17 cellular contexts compared by ENCODE assay signal in the genomic region with DNA sequence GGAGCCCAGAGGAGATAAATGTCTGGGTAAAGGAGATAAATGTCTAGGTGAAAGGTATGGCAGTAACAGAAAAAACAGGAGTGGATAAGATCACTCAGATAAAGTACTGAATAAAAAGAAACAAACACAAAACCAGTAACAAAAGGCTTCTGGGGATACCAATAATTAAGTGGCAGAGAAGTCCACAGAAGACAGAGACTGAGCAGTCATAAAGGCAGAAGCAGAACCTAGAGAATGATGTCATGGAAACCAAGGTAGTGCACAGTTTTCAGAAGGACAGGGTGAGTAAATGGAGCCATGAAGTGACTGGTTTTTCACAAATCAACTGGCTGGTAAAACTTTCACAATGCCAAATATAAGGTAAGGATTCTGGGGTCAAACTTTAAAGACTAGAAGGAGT.
DNase-seq lines count a peak whose midpoint lies in the region; ATAC-seq and TF ChIP-seq lines count a peak whose summit lies in the region.
"Had no signal": no experiment of that assay in that cellular context is flagged by ENCODE, and none has a peak within 500 bp of the region (broad histone marks: within the 10 kb centered on the region; RNA-seq: fewer than 3 reads in every experiment).

No MANE protein-coding gene starts in this region.

- DNase-seq in DMS53 (lab: John Stamatoyannopoulos, UW): peak; percentile 5
- no peak for DNase-seq in DMS53 treated with DMSO at 0.1 percent for 48 hours (lab: John Stamatoyannopoulos, UW; ENCODE audit: unreplicated experiment)
- no peak for DNase-seq in activated naive CD8-positive, alpha-beta T cell treated with anti-CD3 and anti-CD28 coated beads for 36 hours
- no peak for DNase-seq in 8988T
- no peak for DNase-seq in body of pancreas
- DNase-seq in NCI-H748 (lab: John Stamatoyannopoulos, UW; ENCODE audit: unreplicated experiment): no peak
- DNase-seq: activated CD8-positive, alpha-beta memory T cell treated with anti-CD3 and anti-CD28 coated beads for 24 hours; CD4-positive, alpha-beta memory T cell; GF-D8; NCI-H1436 treated with DMSO at 0.1 percent for 48 hours; NCI-H748 treated with DMSO at 0.1 percent for 48 hours had no signal

- H3K9me3 ChIP-seq in body of pancreas: no peaks in the 10 kb centered on the region
- H3K9me3 ChIP-seq: thoracic aorta had no signal

- TF ChIP-seq POLR2A in body of pancreas (IDR thresholded peaks at IDR 0.05): no peak

- no peaks in the 10 kb centered on the region for H3K27me3 Mint-ChIP-seq in activated naive CD8-positive, alpha-beta T cell treated with anti-CD3 and anti-CD28 coated beads for 36 hours
- H3K27me3 Mint-ChIP-seq: CD4-positive, alpha-beta memory T cell had no signal

- H3K4me1 Mint-ChIP-seq in activated naive CD8-positive, alpha-beta T cell treated with anti-CD3 and anti-CD28 coated beads for 36 hours: peaks cover 14% of the 10 kb centered on the region
- H3K4me1 Mint-ChIP-seq: neural progenitor cell had no signal

- H3K9me3 Mint-ChIP-seq in activated naive CD8-positive, alpha-beta T cell treated with anti-CD3 and anti-CD28 coated beads for 36 hours: no peaks in the 10 kb centered on the region
- H3K9me3 Mint-ChIP-seq: CD4-positive, alpha-beta memory T cell; neural progenitor cell had no signal

- H3K36me3 Mint-ChIP-seq in activated naive CD8-positive, alpha-beta T cell treated with anti-CD3 and anti-CD28 coated beads for 36 hours: peaks cover 46% of the 10 kb centered on the region

- intact Hi-C loops in body of pancreas (cut with DNase I): no loop called here

- no peaks in the 10 kb centered on the region for H3K27me3 ChIP-seq in body of pancreas
- H3K27me3 ChIP-seq: neural progenitor cell had no signal

- peaks cover 0 to 3% of the 10 kb centered on the region in 2 donors for H3K36me3 ChIP-seq in body of pancreas (replicated peaks in 1 of 2; ENCODE audit: insufficient read depth in 1 of 2, low read depth in 2 of 2)
- H3K36me3 ChIP-seq: neural progenitor cell, thoracic aorta had no signal

- no peak overlapping the region for H3K27ac ChIP-seq in body of pancreas
- H3K27ac ChIP-seq: 22Rv1, coronary artery, neural progenitor cell, thoracic aorta had no signal

- no peak overlapping the region for H3K4me3 Mint-ChIP-seq in activated naive CD8-positive, alpha-beta T cell treated with anti-CD3 and anti-CD28 coated beads for 36 hours
- H3K4me3 Mint-ChIP-seq: CD4-positive, alpha-beta memory T cell; neural progenitor cell had no signal

- H3K4me3 ChIP-seq in body of pancreas: no peak overlapping the region
- H3K4me3 ChIP-seq: coronary artery, neural progenitor cell, thoracic aorta had no signal

- H3K4me1 ChIP-seq in body of pancreas: peaks cover 3% of the 10 kb centered on the region
- H3K4me1 ChIP-seq: neural progenitor cell had no signal

- peak overlapping the region; percentile 5 for H3K27ac Mint-ChIP-seq in activated naive CD8-positive, alpha-beta T cell treated with anti-CD3 and anti-CD28 coated beads for 36 hours
- H3K27ac Mint-ChIP-seq: neural progenitor cell had no signal

- TF ChIP-seq CTCF in body of pancreas (IDR thresholded peaks at IDR 0.05): no peak

- ATAC-seq in GM21381 (IDR thresholded peaks at IDR 0.05; ENCODE audit: unreplicated experiment) (peak; percentile 67), HG02973 (IDR thresholded peaks at IDR 0.05; ENCODE audit: unreplicated experiment) (peak; percentile 84), body of pancreas (no peak)
